Comparison of ENCODE assay signal across 11 cellular contexts in the genomic region with DNA sequence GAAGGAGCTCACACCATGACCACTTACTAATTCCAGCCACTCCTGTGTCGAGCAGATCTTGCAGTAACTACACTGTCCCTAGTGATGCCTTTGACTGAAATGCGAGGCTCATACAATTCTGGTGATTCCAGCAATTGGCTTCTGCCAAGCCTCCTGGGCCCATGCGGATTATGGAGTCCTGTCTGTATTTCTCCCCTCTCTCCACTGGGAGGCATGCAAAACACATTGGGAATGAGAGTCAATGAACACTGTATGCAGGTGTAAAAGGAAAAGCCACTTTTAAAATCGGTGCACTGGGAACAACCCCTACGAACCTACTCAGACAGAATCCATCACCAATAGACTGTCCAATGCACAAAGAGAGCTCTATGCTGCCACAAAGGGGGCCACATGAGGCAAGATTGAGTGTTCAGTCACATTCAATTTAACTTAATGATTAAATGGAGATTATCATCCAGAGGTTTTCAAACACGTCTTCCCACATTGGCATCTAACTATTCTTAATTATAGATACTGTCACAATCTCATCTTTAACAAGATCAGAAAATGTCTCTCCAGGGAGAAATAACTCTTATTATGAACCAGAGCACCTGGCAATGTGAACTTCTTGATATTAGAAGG.
DNase-seq lines count a peak whose midpoint lies in the region; ATAC-seq and TF ChIP-seq lines count a peak whose summit lies in the region.
"Had no signal": no experiment of that assay in that cellular context is flagged by ENCODE, and none has a peak within 500 bp of the region (broad histone marks: within the 10 kb centered on the region; RNA-seq: fewer than 3 reads in every experiment).

No MANE protein-coding gene starts in this region.

- H3K36me3 ChIP-seq in HAP-1 (replicated peaks) = no peaks in the 10 kb centered on the region

- TF ChIP-seq CTCF in LNCaP clone FGC (IDR thresholded peaks at IDR 0.05; ENCODE audit: control insufficient read depth, extremely low read depth, insufficient read depth) (peak; percentile 94), WTC11 (IDR thresholded peaks at IDR 0.05) (no peak)

- H3K36me3 Mint-ChIP-seq in WTC11 = peaks cover 53% of the 10 kb centered on the region

- H3K27me3 Mint-ChIP-seq in WTC11 (ENCODE audit: low read depth) = peaks cover 10% of the 10 kb centered on the region

- DNase-seq in DMS114 treated with DMSO at 0.1 percent for 48 hours (lab: John Stamatoyannopoulos, UW; ENCODE audit: unreplicated experiment) (peak; percentile 46), LNCaP clone FGC (ENCODE audit: low read depth) (peak; percentile 21), WTC11 (ENCODE audit: low spot score) (no peak), medulla oblongata (ENCODE audit: extremely low spot score) (peak; percentile 40), SKM-1 (lab: John Stamatoyannopoulos, UW; ENCODE audit: unreplicated experiment) (no peak), HAP-1 (ENCODE audit: low spot score in 2 of 2) (no peak)
- DNase-seq: activated CD8-positive, alpha-beta T cell treated with anti-CD3 and anti-CD28 coated beads, Interleukin-2, amount 10 ng/mL, durations not matched to agents 7 days and 5 days; stimulated activated naive CD4-positive, alpha-beta T cell treated with Interleukin-2 at 50 U/mL for 16 hours had no signal

- H3K4me3 Mint-ChIP-seq in WTC11 = no peak overlapping the region
- H3K4me3 Mint-ChIP-seq: activated CD8-positive, alpha-beta T cell treated with anti-CD3 and anti-CD28 coated beads, Interleukin-2, amount 10 ng/mL, durations not matched to agents 7 days and 5 days had no signal

- ATAC-seq in WTC11 (peak; percentile 67), GM18868 (IDR thresholded peaks at IDR 0.05; ENCODE audit: unreplicated experiment) (no peak), GM18861 (IDR thresholded peaks at IDR 0.05; ENCODE audit: unreplicated experiment) (no peak)
- ATAC-seq: activated CD8-positive, alpha-beta T cell treated with anti-CD3 and anti-CD28 coated beads, Interleukin-2, amount 10 ng/mL, durations not matched to agents 7 days and 5 days had no signal

- H3K4me1 ChIP-seq in HAP-1 = no peaks in the 10 kb centered on the region

- H3K4me1 Mint-ChIP-seq in WTC11 = no peaks in the 10 kb centered on the region

- no peaks in the 10 kb centered on the region for H3K9me3 ChIP-seq in HAP-1

- H3K9me3 Mint-ChIP-seq in WTC11 = peaks cover 77% of the 10 kb centered on the region

- H3K27ac Mint-ChIP-seq in WTC11 = no peak overlapping the region
- H3K27ac Mint-ChIP-seq: activated CD8-positive, alpha-beta T cell treated with anti-CD3 and anti-CD28 coated beads, Interleukin-2, amount 10 ng/mL, durations not matched to agents 7 days and 5 days had no signal

- no peaks in the 10 kb centered on the region for H3K27me3 ChIP-seq in HAP-1 (ENCODE audit: low read depth)

- POLR2A ChIA-PET in WTC11 (lab: Charles Lee) = no interaction called here

- in situ Hi-C loops in HAP-1 (cut with MboI; ENCODE audit: low sequenced_read_pairs) = no loop called here

- CTCF ChIA-PET in WTC11 (lab: Charles Lee) = no interaction called here

- no peak overlapping the region for H3K4me3 ChIP-seq in LNCaP clone FGC (ENCODE audit: low read depth, low read length)
- no peak overlapping the region for H3K4me3 ChIP-seq in HAP-1
- H3K4me3 ChIP-seq: lung had no signal

TF ChIP-seq in WTC11, 78 proteins besides CTCF, POLR2A, EP300 and RAD21:
- no peak for TF ChIP-seq ETV6 (CRISPR knock-in tag; IDR thresholded peaks at IDR 0.05)
- TF ChIP-seq, protein P1, sequence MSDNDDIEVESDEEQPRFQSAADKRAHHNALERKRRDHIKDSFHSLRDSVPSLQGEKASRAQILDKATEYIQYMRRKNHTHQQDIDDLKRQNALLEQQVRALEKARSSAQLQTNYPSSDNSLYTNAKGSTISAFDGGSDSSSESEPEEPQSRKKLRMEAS (CRISPR knock-in tag; IDR thresholded peaks at IDR 0.05) = no peak
- TF ChIP-seq, protein P2, sequence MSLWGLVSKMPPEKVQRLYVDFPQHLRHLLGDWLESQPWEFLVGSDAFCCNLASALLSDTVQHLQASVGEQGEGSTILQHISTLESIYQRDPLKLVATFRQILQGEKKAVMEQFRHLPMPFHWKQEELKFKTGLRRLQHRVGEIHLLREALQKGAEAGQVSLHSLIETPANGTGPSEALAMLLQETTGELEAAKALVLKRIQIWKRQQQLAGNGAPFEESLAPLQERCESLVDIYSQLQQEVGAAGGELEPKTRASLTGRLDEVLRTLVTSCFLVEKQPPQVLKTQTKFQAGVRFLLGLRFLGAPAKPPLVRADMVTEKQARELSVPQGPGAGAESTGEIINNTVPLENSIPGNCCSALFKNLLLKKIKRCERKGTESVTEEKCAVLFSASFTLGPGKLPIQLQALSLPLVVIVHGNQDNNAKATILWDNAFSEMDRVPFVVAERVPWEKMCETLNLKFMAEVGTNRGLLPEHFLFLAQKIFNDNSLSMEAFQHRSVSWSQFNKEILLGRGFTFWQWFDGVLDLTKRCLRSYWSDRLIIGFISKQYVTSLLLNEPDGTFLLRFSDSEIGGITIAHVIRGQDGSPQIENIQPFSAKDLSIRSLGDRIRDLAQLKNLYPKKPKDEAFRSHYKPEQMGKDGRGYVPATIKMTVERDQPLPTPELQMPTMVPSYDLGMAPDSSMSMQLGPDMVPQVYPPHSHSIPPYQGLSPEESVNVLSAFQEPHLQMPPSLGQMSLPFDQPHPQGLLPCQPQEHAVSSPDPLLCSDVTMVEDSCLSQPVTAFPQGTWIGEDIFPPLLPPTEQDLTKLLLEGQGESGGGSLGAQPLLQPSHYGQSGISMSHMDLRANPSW (CRISPR knock-in tag; conservative IDR thresholded peaks at IDR 0.05; ENCODE audit: low read depth) = no peak
- no peak for TF ChIP-seq ZNF263 (CRISPR knock-in tag; IDR thresholded peaks at IDR 0.05; ENCODE audit: low read depth)
- TF ChIP-seq TCF7 (CRISPR knock-in tag; IDR thresholded peaks at IDR 0.05; ENCODE audit: low read depth) = no peak
- no peak for TF ChIP-seq ZNF121 (CRISPR knock-in tag; IDR thresholded peaks at IDR 0.05)
- no peak for TF ChIP-seq SMAD4 (CRISPR knock-in tag; IDR thresholded peaks at IDR 0.05)
- TF ChIP-seq, protein P3, sequence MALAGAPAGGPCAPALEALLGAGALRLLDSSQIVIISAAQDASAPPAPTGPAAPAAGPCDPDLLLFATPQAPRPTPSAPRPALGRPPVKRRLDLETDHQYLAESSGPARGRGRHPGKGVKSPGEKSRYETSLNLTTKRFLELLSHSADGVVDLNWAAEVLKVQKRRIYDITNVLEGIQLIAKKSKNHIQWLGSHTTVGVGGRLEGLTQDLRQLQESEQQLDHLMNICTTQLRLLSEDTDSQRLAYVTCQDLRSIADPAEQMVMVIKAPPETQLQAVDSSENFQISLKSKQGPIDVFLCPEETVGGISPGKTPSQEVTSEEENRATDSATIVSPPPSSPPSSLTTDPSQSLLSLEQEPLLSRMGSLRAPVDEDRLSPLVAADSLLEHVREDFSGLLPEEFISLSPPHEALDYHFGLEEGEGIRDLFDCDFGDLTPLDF (CRISPR knock-in tag; IDR thresholded peaks at IDR 0.05) = no peak
- TF ChIP-seq, protein P4, sequence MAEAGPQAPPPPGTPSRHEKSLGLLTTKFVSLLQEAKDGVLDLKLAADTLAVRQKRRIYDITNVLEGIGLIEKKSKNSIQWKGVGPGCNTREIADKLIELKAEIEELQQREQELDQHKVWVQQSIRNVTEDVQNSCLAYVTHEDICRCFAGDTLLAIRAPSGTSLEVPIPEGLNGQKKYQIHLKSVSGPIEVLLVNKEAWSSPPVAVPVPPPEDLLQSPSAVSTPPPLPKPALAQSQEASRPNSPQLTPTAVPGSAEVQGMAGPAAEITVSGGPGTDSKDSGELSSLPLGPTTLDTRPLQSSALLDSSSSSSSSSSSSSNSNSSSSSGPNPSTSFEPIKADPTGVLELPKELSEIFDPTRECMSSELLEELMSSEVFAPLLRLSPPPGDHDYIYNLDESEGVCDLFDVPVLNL (CRISPR knock-in tag; IDR thresholded peaks at IDR 0.05; ENCODE audit: borderline replicate concordance, low read depth) = no peak

Comparison
In these comparisons a context has a peak if more than half of its experiments do, and no peak if none do; other contexts are left out.
1. DNase-seq: peak in DMS114 treated with DMSO at 0.1 percent for 48 hours (single experiment), LNCaP clone FGC (single experiment) and medulla oblongata (single experiment); none in WTC11 (single experiment), SKM-1 (single experiment) and HAP-1 (0 of 2).